In the genomic region with DNA sequence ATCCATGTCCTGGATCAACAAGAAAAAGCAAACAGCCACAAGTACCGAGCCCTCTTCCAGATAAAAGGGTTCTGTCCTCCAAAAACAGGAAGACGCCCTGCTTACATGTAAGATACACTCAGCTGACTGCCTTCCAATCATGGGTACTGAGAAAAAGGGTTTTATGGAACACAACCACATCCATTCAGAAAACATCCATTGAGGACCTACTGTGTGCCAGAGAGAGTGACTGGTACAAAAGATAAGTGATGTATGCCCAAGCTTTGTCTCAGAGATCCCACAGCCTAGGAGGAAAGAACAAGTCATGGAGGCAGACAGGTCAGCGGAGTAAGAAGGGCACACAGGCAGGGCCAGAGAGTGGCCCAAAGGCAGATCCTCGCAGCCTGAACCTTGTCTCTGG, we compare ENCODE assay signal across 34 cellular contexts.
"Had no signal": no experiment of that assay in that cellular context is flagged by ENCODE, and none has a peak within 500 bp of the region (broad histone marks: within the 10 kb centered on the region; RNA-seq: fewer than 3 reads in every experiment).

No MANE protein-coding gene starts in this region.

- H3K4me2 ChIP-seq: KMS-11 had no signal

- H3K4me3 ChIP-seq: MG63 had no signal

- H3K9me3 ChIP-seq: MG63 had no signal

- H3K36me3 ChIP-seq: MG63 had no signal

- H3K27ac ChIP-seq: KMS-11 had no signal

- H3K9ac ChIP-seq: KMS-11 had no signal

- H3K27me3 ChIP-seq: MG63 had no signal

- DNase-seq: Karpas-422, Kasumi-1, KG1, MG63, MM.1S, NCI-H1048, NCI-H1092, NCI-H1092 treated with DMSO at 0.1 percent for 48 hours, NCI-H1105, NCI-H1105 treated with DMSO at 0.1 percent for 48 hours, NCI-H1417, NCI-H1417 treated with DMSO at 0.1 percent for 48 hours, NCI-H1436, NCI-H1436 treated with DMSO at 0.1 percent for 48 hours, NCI-H146, NCI-H1694, NCI-H1694 treated with DMSO at 0.1 percent for 48 hours, NCI-H187, NCI-H187 treated with DMSO at 0.1 percent for 48 hours, NCI-H1930, NCI-H2029, NCI-H2029 treated with DMSO at 0.1 percent for 48 hours, NCI-H2081, NCI-H2081 treated with DMSO at 0.1 percent for 48 hours, NCI-H2107, NCI-H2171, NCI-H2171 treated with DMSO at 0.1 percent for 48 hours, NCI-H2227 treated with DMSO at 0.1 percent for 48 hours, NCI-H226, NCI-H345, NCI-H446, NCI-H446 treated with DMSO at 0.1 percent for 48 hours, NCI-H510A had no signal
